Comparison of ENCODE assay signal across 1 cellular context in genomic region chr19:49786432-49786831, GRCh38.
TF ChIP-seq lines count a peak whose summit lies in the region.

No MANE protein-coding gene starts in this region.

TF ChIP-seq in A549, 52 proteins besides CTCF, POLR2A, EP300 and RAD21 (continued from another document):
- TF ChIP-seq ESRRA (IDR thresholded peaks at IDR 0.05; ENCODE audit: borderline replicate concordance, low read length) (no peak), FOSL2 (IDR thresholded peaks at IDR 0.05) (no peak), FOSL2 (CRISPR knock-in tag; IDR thresholded peaks at IDR 0.05) (0 out of 2 replicates have a peak, but pooled peaks have one; percentile 3), HOXB5 (CRISPR knock-in tag; IDR thresholded peaks at IDR 0.05) (no peak), FOSB (CRISPR knock-in tag; IDR thresholded peaks at IDR 0.05) (no peak), EHMT2 (IDR thresholded peaks at IDR 0.05; ENCODE audit: low read depth) (no peak), HOXA7 (CRISPR knock-in tag; IDR thresholded peaks at IDR 0.05) (no peak), CHD4 (IDR thresholded peaks at IDR 0.05; ENCODE audit: borderline replicate concordance) (no peak)
TF ChIP-seq in A549: peak in this region for 1.
